9 cellular contexts compared by ENCODE assay signal in genomic region chr20:25308671-25309394, GRCh38.
A peak's percentile ranks its signal among the peaks of the same experiment; 100 is the strongest.
DNase-seq lines count a peak whose midpoint lies in the region; ATAC-seq and TF ChIP-seq lines count a peak whose summit lies in the region.
"Had no signal": no experiment of that assay in that cellular context is flagged by ENCODE, and none has a peak within 500 bp of the region (broad histone marks: within the 10 kb centered on the region; RNA-seq: fewer than 3 reads in every experiment).

No MANE protein-coding gene starts in this region.

- peaks cover 7% of the 10 kb centered on the region for H3K79me1 ChIP-seq in mesenchymal stem cell (replicated peaks; ENCODE audit: low read length, poor library complexity, severe bottlenecking)

- TF ChIP-seq CTCF in astrocyte of the cerebellum (IDR thresholded peaks at IDR 0.05; ENCODE audit: low read depth, low read length, missing control alignments): no peak

- H3K36me3 ChIP-seq in ACC112 (ENCODE audit: insufficient read depth, low read length) (no peaks in the 10 kb centered on the region), mesenchymal stem cell (ENCODE audit: control insufficient read depth in 1 of 2, insufficient read depth in 2 of 2, low read depth in 1 of 2, low read length in 2 of 2) (peaks cover 0 to 25% of the 10 kb centered on the region in 2 experiments)

- H3K9me3 ChIP-seq in mesenchymal stem cell (ENCODE audit: control insufficient read depth, low read length): no peaks in the 10 kb centered on the region

- peak overlapping the region; percentile 100 for H2BK15ac ChIP-seq in mesenchymal stem cell (ENCODE audit: low read depth, poor library complexity, severe bottlenecking)

- H4K8ac ChIP-seq in mesenchymal stem cell (ENCODE audit: low read length): peak overlapping the region; percentile 99

- in situ Hi-C loops in astrocyte of the cerebellum (cut with HindIII; ENCODE audit: low sequenced_read_pairs): no loop called here

- DNase-seq in HK-2 (ENCODE audit: unreplicated experiment): peak; percentile 81
- peak; percentile 35 for DNase-seq in astrocyte of the cerebellum (ENCODE audit: low read depth)
- DNase-seq in mesenchymal stem cell: peak; percentile 91
- DNase-seq in dedifferentiated amniotic fluid mesenchymal stem cell (ENCODE audit: extremely low spot score): no peak
- DNase-seq in NCI-H1436 treated with DMSO at 0.1 percent for 48 hours (lab: John Stamatoyannopoulos, UW): no peak
- DNase-seq: T-helper 9 cell had no signal

- ATAC-seq in HG03342 (IDR thresholded peaks at IDR 0.05; ENCODE audit: unreplicated experiment) (no peak), GM21390 (IDR thresholded peaks at IDR 0.05; ENCODE audit: unreplicated experiment) (no peak)

- H3K79me2 ChIP-seq in ACC112 (ENCODE audit: control insufficient read depth, insufficient read depth, low read length, unreplicated experiment): no peaks in the 10 kb centered on the region

- peak overlapping the region in 1 of 2 experiments; percentile 88 for H3K14ac ChIP-seq in mesenchymal stem cell (ENCODE audit: low read length in 2 of 2)

- H2AFZ ChIP-seq in ACC112 (ENCODE audit: low read length, unreplicated experiment): no peak overlapping the region
- no peak overlapping the region for H2AFZ ChIP-seq in mesenchymal stem cell (ENCODE audit: low read depth, low read length)

- H3K27me3 ChIP-seq in ACC112 (ENCODE audit: insufficient read depth, low read length): no peaks in the 10 kb centered on the region
- no peaks in the 10 kb centered on the region for H3K27me3 ChIP-seq in mesenchymal stem cell (ENCODE audit: control insufficient read depth in 1 of 2, insufficient read depth in 1 of 2, low read length in 2 of 2)

- H3K23ac ChIP-seq in mesenchymal stem cell (ENCODE audit: low read length in 2 of 2): peak overlapping the region in 1 of 2 experiments; percentile 29

- H3K27ac ChIP-seq in ACC112 (ENCODE audit: low read depth, low read length) (peak overlapping the region; percentile 99), mesenchymal stem cell (ENCODE audit: low read length, poor library complexity, severe bottlenecking) (peak overlapping the region; percentile 99)

- peak overlapping the region; percentile 5 for H2BK5ac ChIP-seq in mesenchymal stem cell (ENCODE audit: low read depth, low read length, poor library complexity, severe bottlenecking)

- no peak overlapping the region for H3K4me2 ChIP-seq in mesenchymal stem cell (ENCODE audit: low read length, poor library complexity, severe bottlenecking)

- peak overlapping the region; percentile 87 to 99 for H2BK12ac ChIP-seq in mesenchymal stem cell (ENCODE audit: low read length in 2 of 2)

- peak overlapping the region; percentile 99 for H4K91ac ChIP-seq in mesenchymal stem cell (ENCODE audit: low read length)

- H3K9ac ChIP-seq in mesenchymal stem cell (ENCODE audit: low read length): peak overlapping the region; percentile 85

- H2AK5ac ChIP-seq in mesenchymal stem cell (ENCODE audit: low read length, severe bottlenecking): peak overlapping the region; percentile 89

- H3K4ac ChIP-seq in mesenchymal stem cell (ENCODE audit: low read depth in 1 of 2, low read length in 2 of 2): peak overlapping the region; percentile 97 to 100

- WGBS in mesenchymal stem cell: 52% methylated on average over 15 of the region's 17 CpGs

- H3K18ac ChIP-seq in mesenchymal stem cell (ENCODE audit: low read depth in 1 of 2, low read length in 2 of 2): peak overlapping the region; percentile 99

- peaks cover 41% of the 10 kb centered on the region for H3K4me1 ChIP-seq in ACC112 (ENCODE audit: control insufficient read depth, insufficient read depth, low read length, unreplicated experiment)
- peaks cover 37% of the 10 kb centered on the region for H3K4me1 ChIP-seq in mesenchymal stem cell (ENCODE audit: control insufficient read depth, insufficient read depth, low read depth, low read length)

- peak overlapping the region; percentile 100 for H2BK120ac ChIP-seq in mesenchymal stem cell (ENCODE audit: low read depth, low read length)

- H3K4me3 ChIP-seq in ACC112 (ENCODE audit: low read depth, low read length): 0 out of 2 replicates have a peak overlapping the region, but pooled peaks have one; percentile 42
- H3K4me3 ChIP-seq in astrocyte of the cerebellum (ENCODE audit: low read depth, low read length): no peak overlapping the region
- H3K4me3 ChIP-seq in mesenchymal stem cell (ENCODE audit: insufficient read depth in 1 of 2, low read depth in 1 of 2, low read length in 2 of 2): no peak overlapping the region

Comparison
In these comparisons a context has a peak if more than half of its experiments do, and no peak if none do; other contexts are left out.
1. DNase-seq: peak in HK-2 (single experiment), astrocyte of the cerebellum (single experiment) and mesenchymal stem cell (single experiment); none in dedifferentiated amniotic fluid mesenchymal stem cell (single experiment) and NCI-H1436 treated with DMSO at 0.1 percent for 48 hours (single experiment).